Comparison of ENCODE assay signal across 1 cellular context in genomic region chr4:1414831-1415680, GRCh38.
TF ChIP-seq lines count a peak whose summit lies in the region.

No MANE protein-coding gene starts in this region.

TF ChIP-seq in K562, 482 proteins besides CTCF, POLR2A, EP300 and RAD21 (continued from another document and continues in another):
- no peak for TF ChIP-seq AFF1 (IDR thresholded peaks at IDR 0.05; ENCODE audit: low read depth in 1 of 2, partially characterized antibody in 2 of 2)
- no peak for TF ChIP-seq ZBTB12 (CRISPR knock-in tag; IDR thresholded peaks at IDR 0.05)
- TF ChIP-seq ZBTB43 (CRISPR knock-in tag; IDR thresholded peaks at IDR 0.05): 0 out of 2 replicates have a peak, but pooled peaks have one; percentile 28
- no peak for TF ChIP-seq ERF (CRISPR knock-in tag; IDR thresholded peaks at IDR 0.05)
- TF ChIP-seq ZNF318 (IDR thresholded peaks at IDR 0.05; ENCODE audit: borderline replicate concordance in 1 of 2, low read depth in 1 of 2): no peak
- TF ChIP-seq SMAD1 (IDR thresholded peaks at IDR 0.05; ENCODE audit: low read depth, low read length, partially characterized antibody): no peak
- no peak for TF ChIP-seq GTF2F1 (IDR thresholded peaks at IDR 0.05; ENCODE audit: low read depth, low read length)
- no peak for TF ChIP-seq CCAR2 (IDR thresholded peaks at IDR 0.05; ENCODE audit: low read depth, low read length)
- no peak for TF ChIP-seq TBL1XR1 (IDR thresholded peaks at IDR 0.05; ENCODE audit: low read length in 2 of 2)
- peak; percentile 39; the same call in 1 of the 2 replicates for TF ChIP-seq SUPT5H (IDR thresholded peaks at IDR 0.05)
- no peak for TF ChIP-seq TRIM28 (IDR thresholded peaks at IDR 0.05)
- TF ChIP-seq PRPF4 (IDR thresholded peaks at IDR 0.05; ENCODE audit: insufficient read depth, low read depth, low read length, poor library complexity, severe bottlenecking): no peak
- TF ChIP-seq ZBTB5 (IDR thresholded peaks at IDR 0.05): no peak
- no peak for TF ChIP-seq TSHZ1 (CRISPR knock-in tag; IDR thresholded peaks at IDR 0.05)
- peak; percentile 32; the same call in 1 of the 2 replicates for TF ChIP-seq CTBP1 (IDR thresholded peaks at IDR 0.05; ENCODE audit: borderline replicate concordance)
- no peak for TF ChIP-seq ZNF785 (CRISPR knock-in tag; IDR thresholded peaks at IDR 0.05)
- TF ChIP-seq FOS (IDR thresholded peaks at IDR 0.05; ENCODE audit: extremely low read depth, insufficient read length): no peak
- peak; percentile 51 for TF ChIP-seq EGR1 (conservative IDR thresholded peaks at IDR 0.05)
- no peak; the same call in 1 of the 2 replicates for TF ChIP-seq ARID4B (CRISPR knock-in tag; IDR thresholded peaks at IDR 0.05)
- TF ChIP-seq ZNF511 (CRISPR knock-in tag; IDR thresholded peaks at IDR 0.05): peak; percentile 58; the same call in 1 of the 2 replicates
- no peak for TF ChIP-seq PHF20 (IDR thresholded peaks at IDR 0.05; ENCODE audit: partially characterized antibody)
- TF ChIP-seq POLR2H (tag; IDR thresholded peaks at IDR 0.05; ENCODE audit: low read depth): no peak
- TF ChIP-seq SNRNP70 (optimal IDR thresholded peaks at IDR 0.05; ENCODE audit: low read depth, low read length): no peak
- TF ChIP-seq ZBTB1 (CRISPR knock-in tag; IDR thresholded peaks at IDR 0.05; ENCODE audit: borderline replicate concordance, low read depth): 0 out of 2 replicates have a peak, but pooled peaks have one; percentile 21
- peak in 1 of 2 experiments; percentile 25; a peak in 1 of 4 replicates for TF ChIP-seq MAZ (CRISPR knock-in tag; conservative IDR thresholded peaks at IDR 0.05 in 1 of 2, IDR thresholded peaks at IDR 0.05 in 1 of 2)
- peak; percentile 50 for TF ChIP-seq POLR2G (IDR thresholded peaks at IDR 0.05; ENCODE audit: low read depth, low read length)
- no peak for TF ChIP-seq ARHGAP35 (IDR thresholded peaks at IDR 0.05; ENCODE audit: partially characterized antibody)
- TF ChIP-seq SMARCA4 (IDR thresholded peaks at IDR 0.05): no peak
